In genomic region chr20:45044084-45044573, GRCh38 we compare ENCODE assay signal across 8 cellular contexts. TPM values are rescaled to one million over a fixed set of nuclear protein-coding genes. Genes with fewer than 3 reads are reported as not detected.
DNase-seq lines count a peak whose midpoint lies in the region; ATAC-seq and TF ChIP-seq lines count a peak whose summit lies in the region.

No MANE protein-coding gene starts in this region.

- peak; percentile 86 for TF ChIP-seq CTCF in neural progenitor cell (IDR thresholded peaks at IDR 0.05)

- no peak overlapping the region for H3K4me3 ChIP-seq in HAP-1
- no peak overlapping the region for H3K4me3 ChIP-seq in neural progenitor cell

- no peaks in the 10 kb centered on the region; the same call in 1 of the 2 replicates for H3K36me3 ChIP-seq in HAP-1 (replicated peaks)
- no peaks in the 10 kb centered on the region for H3K36me3 ChIP-seq in neural progenitor cell

- H4K20me1 ChIP-seq in neural progenitor cell (ENCODE audit: low read depth) = peaks cover 13% of the 10 kb centered on the region

- H3K4me2 ChIP-seq in neural progenitor cell = no peak overlapping the region

- H3K4me3 Mint-ChIP-seq in activated CD4-positive, alpha-beta T cell treated with anti-CD3 and anti-CD28 coated beads, Interleukin-2, amount 10 ng/mL, durations not matched to agents 7 days and 5 days = no peak overlapping the region
- no peak overlapping the region for H3K4me3 Mint-ChIP-seq in neural progenitor cell

- peak overlapping the region; percentile 32 for H3K27ac Mint-ChIP-seq in activated CD4-positive, alpha-beta T cell treated with anti-CD3 and anti-CD28 coated beads, Interleukin-2, amount 10 ng/mL, durations not matched to agents 7 days and 5 days
- no peak overlapping the region for H3K27ac Mint-ChIP-seq in neural progenitor cell

- POLR2A ChIA-PET in activated CD4-positive, alpha-beta T cell treated with anti-CD3 and anti-CD28 coated beads, Interleukin-2, amount 10 ng/mL, durations not matched to agents 7 days and 5 days (lab: Charles Lee) = interaction anchor here (1.0 kb wide), 1 partner anchor 51 kb away, joined by 3 read pairs; no protein-coding TSS in a partner anchor

- H2AFZ ChIP-seq in neural progenitor cell (replicated peaks) = no peak overlapping the region

- in situ Hi-C loops in HAP-1 (cut with MboI; ENCODE audit: low sequenced_read_pairs) = loop anchor here (25.0 kb wide), 1 partner anchor 243 kb away; no protein-coding TSS in a partner anchor

- no peak overlapping the region for H3K27ac ChIP-seq in neural progenitor cell

- H3K4me1 Mint-ChIP-seq in activated CD4-positive, alpha-beta T cell treated with anti-CD3 and anti-CD28 coated beads, Interleukin-2, amount 10 ng/mL, durations not matched to agents 7 days and 5 days = peaks cover 63% of the 10 kb centered on the region
- peaks cover 3% of the 10 kb centered on the region for H3K4me1 Mint-ChIP-seq in neural progenitor cell

- H3K9me3 ChIP-seq in HAP-1 (no peaks in the 10 kb centered on the region), neural progenitor cell (ENCODE audit: low read depth) (no peaks in the 10 kb centered on the region)

- no peak for ATAC-seq in HG02623 (IDR thresholded peaks at IDR 0.05; ENCODE audit: unreplicated experiment)
- ATAC-seq in GM18873 (IDR thresholded peaks at IDR 0.05; ENCODE audit: low FRiP score, unreplicated experiment) = no peak

- H3K36me3 Mint-ChIP-seq in activated CD4-positive, alpha-beta T cell treated with anti-CD3 and anti-CD28 coated beads, Interleukin-2, amount 10 ng/mL, durations not matched to agents 7 days and 5 days (ENCODE audit: low read depth) = peaks cover 54% of the 10 kb centered on the region
- H3K36me3 Mint-ChIP-seq in neural progenitor cell = peaks cover 4% of the 10 kb centered on the region

- peaks cover 5% of the 10 kb centered on the region for H3K79me2 ChIP-seq in neural progenitor cell (ENCODE audit: low read depth)

- no peaks in the 10 kb centered on the region for H3K27me3 Mint-ChIP-seq in activated CD4-positive, alpha-beta T cell treated with anti-CD3 and anti-CD28 coated beads, Interleukin-2, amount 10 ng/mL, durations not matched to agents 7 days and 5 days
- H3K27me3 Mint-ChIP-seq in neural progenitor cell (ENCODE audit: insufficient read depth, low read depth) = no peaks in the 10 kb centered on the region

- CTCF ChIA-PET in activated CD4-positive, alpha-beta T cell treated with anti-CD3 and anti-CD28 coated beads, Interleukin-2, amount 10 ng/mL, durations not matched to agents 7 days and 5 days (lab: Charles Lee) = interaction anchor here (0.6 to 2.1 kb wide), 30 partner anchors 9 to 586 kb away, joined by 3 to 14 read pairs (median 3); partner anchors contain the start of gene TTPAL

- DNase-seq in DMS114 treated with DMSO at 0.1 percent for 48 hours (lab: John Stamatoyannopoulos, UW; ENCODE audit: unreplicated experiment) (peak; percentile 24), HAP-1 (ENCODE audit: low spot score in 2 of 2) (peak; percentile 56 to 72), NCI-H510A treated with DMSO at 0.1 percent for 48 hours (lab: John Stamatoyannopoulos, UW) (peak; percentile 53), fibroblast of peridontal ligament (ENCODE audit: extremely low read depth) (peak; percentile 95), neural progenitor cell (ENCODE audit: low spot score) (peak; percentile 81)
- DNase-seq in activated CD4-positive, alpha-beta T cell treated with anti-CD3 and anti-CD28 coated beads, Interleukin-2, amount 10 ng/mL, durations not matched to agents 7 days and 5 days = peak; percentile 62

- no peaks in the 10 kb centered on the region for H3K27me3 ChIP-seq in HAP-1 (ENCODE audit: low read depth)
- H3K27me3 ChIP-seq in neural progenitor cell = no peaks in the 10 kb centered on the region

- H3K4me1 ChIP-seq in HAP-1 = peaks cover 15% of the 10 kb centered on the region
- H3K4me1 ChIP-seq in neural progenitor cell = peaks cover 3% of the 10 kb centered on the region

- H3K9ac ChIP-seq in neural progenitor cell = no peak overlapping the region

- H3F3A ChIP-seq in neural progenitor cell (ENCODE audit: low read depth) = no peaks in the 10 kb centered on the region

- no peaks in the 10 kb centered on the region for H3K9me3 Mint-ChIP-seq in activated CD4-positive, alpha-beta T cell treated with anti-CD3 and anti-CD28 coated beads, Interleukin-2, amount 10 ng/mL, durations not matched to agents 7 days and 5 days
- H3K9me3 Mint-ChIP-seq in neural progenitor cell = no peaks in the 10 kb centered on the region

RNA-seq across cellular contexts. Expression of gene KCNS1, which starts 56.8 kb away (rescaled TPM):
- total RNA-seq in activated CD4-positive, alpha-beta T cell treated with anti-CD3 and anti-CD28 coated beads, Interleukin-2, amount 10 ng/mL, durations not matched to agents 7 days and 5 days = not detected
- 0.03 TPM in 1 of 2 replicates, not detected in the other for total RNA-seq in neural progenitor cell (ENCODE audit: low replicate concordance)

Comparison
In these comparisons a context has a peak if more than half of its experiments do, and no peak if none do; other contexts are left out.
1. DNase-seq: peak in every context shown above with its lines; median percentile 95 in fibroblast of peridontal ligament; 81 in neural progenitor cell; 64 in HAP-1; 62 in activated CD4-positive, alpha-beta T cell treated with anti-CD3 and anti-CD28 coated beads, Interleukin-2, amount 10 ng/mL, durations not matched to agents 7 days and 5 days; 53 in NCI-H510A treated with DMSO at 0.1 percent for 48 hours; 24 in DMS114 treated with DMSO at 0.1 percent for 48 hours.